Comparison of ENCODE assay signal across 9 cellular contexts in the genomic region with DNA sequence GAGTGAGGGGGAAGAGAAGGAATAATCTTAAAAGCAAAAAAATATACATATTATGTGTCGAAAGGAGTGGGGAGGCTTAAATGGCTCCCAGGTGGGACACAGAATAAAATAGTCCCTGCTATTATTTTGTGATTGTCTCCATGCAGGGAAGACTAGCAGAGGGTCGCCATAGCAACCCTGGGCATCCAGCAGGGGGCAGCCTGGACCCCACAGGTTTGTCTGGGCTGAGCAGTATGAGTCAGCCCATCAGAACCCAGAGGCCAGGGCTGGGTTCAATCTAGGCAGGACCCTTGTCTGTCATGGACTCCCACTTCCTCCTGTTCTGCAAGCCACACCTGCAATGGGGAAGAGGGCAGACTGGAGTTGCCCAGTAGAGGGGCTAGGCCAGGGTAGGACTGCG. TPM values are rescaled to one million over a fixed set of nuclear protein-coding genes. Genes with fewer than 3 reads are reported as not detected.
DNase-seq lines count a peak whose midpoint lies in the region; ATAC-seq, FAIRE-seq and TF ChIP-seq lines count a peak whose summit lies in the region.
"Had no signal": no experiment of that assay in that cellular context is flagged by ENCODE, and none has a peak within 500 bp of the region (broad histone marks: within the 10 kb centered on the region; RNA-seq: fewer than 3 reads in every experiment).

No MANE protein-coding gene starts in this region.

- H4K20me1 ChIP-seq in HepG2 (ENCODE audit: insufficient read depth, low read length), result no peaks in the 10 kb centered on the region

- H3K4me3 ChIP-seq in HepG2 (replicated peaks in 1 of 3; ENCODE audit: insufficient read depth in 1 of 3, low read depth in 2 of 3, low read length in 3 of 3), result no peak overlapping the region
- H3K4me3 ChIP-seq in right lobe of liver, result no peak overlapping the region
- H3K4me3 ChIP-seq in stomach, result no peak overlapping the region
- H3K4me3 ChIP-seq: lung had no signal

- no peak overlapping the region for H2AFZ ChIP-seq in HepG2 (ENCODE audit: low read length)

- no peaks in the 10 kb centered on the region for H3K36me3 Mint-ChIP-seq in stimulated activated naive CD8-positive, alpha-beta T cell treated with anti-CD3 and anti-CD28 coated beads, Interleukin-15, Interleukin-2, amounts not matched to agents 100 ng/mL and 50 ng/mL, for 24 hours (ENCODE audit: low read depth)
- no peaks in the 10 kb centered on the region for H3K36me3 Mint-ChIP-seq in T-helper 2 cell treated with Interferon-gamma antibody and Interleukin-4, amounts not matched to agents 5 μg/mL and 100 μg/mL, for 36 hours (ENCODE audit: low read depth)

- BruUV-seq in HepG2 (replicated peaks; lab: Mats Ljungman, UMichigan), result no TSS peak

- CTCF ChIA-PET in HepG2 (lab: Yijun Ruan, JAX; ENCODE audit: low intra/inter-chr PET ratio, low total read pairs), result no interaction called here

- WGBS in HepG2 (ENCODE audit: low lambda C conversion rate), result 47% methylated on average over 3 of the region's 3 CpGs
- 54% methylated on average over 3 of the region's 3 CpGs for WGBS in right lobe of liver (ENCODE audit: insufficient coverage, low coverage, low lambda C conversion rate, missing lambda C conversion rate)
- WGBS in stomach, 5 donors, result 63 to 76% (median 65%) methylated on average over 3 of the region's 3 CpGs

- H3K9me3 Mint-ChIP-seq in stimulated activated naive CD8-positive, alpha-beta T cell treated with anti-CD3 and anti-CD28 coated beads, Interleukin-15, Interleukin-2, amounts not matched to agents 100 ng/mL and 50 ng/mL, for 24 hours, result no peaks in the 10 kb centered on the region
- peaks cover 4% of the 10 kb centered on the region for H3K9me3 Mint-ChIP-seq in T-helper 2 cell treated with Interferon-gamma antibody and Interleukin-4, amounts not matched to agents 5 μg/mL and 100 μg/mL, for 36 hours

- POLR2A ChIA-PET in HepG2 (lab: Yijun Ruan, JAX), result no interaction called here

- TF ChIP-seq POLR2A in HepG2 (IDR thresholded peaks at IDR 0.05; ENCODE audit: insufficient read depth in 1 of 2, low read depth in 2 of 2, low read length in 2 of 2) (no peak), right lobe of liver (IDR thresholded peaks at IDR 0.05) (no peak), stomach (IDR thresholded peaks at IDR 0.05) (no peak)

- no peak for TF ChIP-seq RAD21 in HepG2 (CRISPR knock-in tag; IDR thresholded peaks at IDR 0.05)

- no peak overlapping the region for H3K4me3 Mint-ChIP-seq in stimulated activated naive CD8-positive, alpha-beta T cell treated with anti-CD3 and anti-CD28 coated beads, Interleukin-15, Interleukin-2, amounts not matched to agents 100 ng/mL and 50 ng/mL, for 24 hours
- H3K4me3 Mint-ChIP-seq in T-helper 2 cell treated with Interferon-gamma antibody and Interleukin-4, amounts not matched to agents 5 μg/mL and 100 μg/mL, for 36 hours, result no peak overlapping the region

- TF ChIP-seq EP300 in HepG2 (IDR thresholded peaks at IDR 0.05; ENCODE audit: low read depth in 2 of 2, low read length in 2 of 2) (no peak), HepG2 (CRISPR knock-in tag; IDR thresholded peaks at IDR 0.05; ENCODE audit: borderline replicate concordance) (no peak), stomach (IDR thresholded peaks at IDR 0.05) (no peak)

- no peaks in the 10 kb centered on the region for H3K79me2 ChIP-seq in HepG2 (ENCODE audit: insufficient read depth, low read length)

- H3K36me3 ChIP-seq in HepG2 (replicated peaks in 1 of 2; ENCODE audit: control insufficient read depth in 1 of 2, insufficient read depth in 2 of 2, low read length in 2 of 2) (no peaks in the 10 kb centered on the region), right lobe of liver (no peaks in the 10 kb centered on the region), stomach (no peaks in the 10 kb centered on the region)

- peak; percentile 29 for DNase-seq in HepG2 (ENCODE audit: low spot score)
- DNase-seq in right lobe of liver, result no peak
- peak; percentile 5 for DNase-seq in NCI-H1694 treated with DMSO at 0.1 percent for 48 hours (lab: John Stamatoyannopoulos, UW)
- peak; percentile 80 for DNase-seq in ecto neural progenitor cell (ENCODE audit: low spot score)
- no peak for DNase-seq in T-helper 2 cell treated with Interferon-gamma antibody and Interleukin-4, amounts not matched to agents 5 μg/mL and 100 μg/mL, for 36 hours (ENCODE audit: low spot score)
- DNase-seq in stomach, result no peak

- H3K9me3 ChIP-seq in HepG2 (ENCODE audit: low read length) (peaks cover 6% of the 10 kb centered on the region; the same call in 1 of the 2 replicates), right lobe of liver (no peaks in the 10 kb centered on the region), stomach (peaks cover 5 to 11% (median 9%) of the 10 kb centered on the region in 4 donors)

- intact Hi-C loops in HepG2 (cut with micrococcal nuclease; ENCODE audit: unreplicated experiment), result no loop called here
- intact Hi-C loops in right lobe of liver (cut with DNase I), result no loop called here
- intact Hi-C loops in stomach (cut with DNase I; ENCODE audit: low total_unique reads), result loop anchor here (10.0 kb wide), 1 partner anchor 85 kb away; no protein-coding TSS in a partner anchor

- H3K27ac ChIP-seq in HepG2 (ENCODE audit: extremely low read length, insufficient read depth, low read length), result no peak overlapping the region
- H3K27ac ChIP-seq in right lobe of liver, result no peak overlapping the region
- no peak overlapping the region for H3K27ac ChIP-seq in stomach

- TF ChIP-seq CTCF in HepG2 (CRISPR knock-in tag; IDR thresholded peaks at IDR 0.05) (peak; percentile 53), right lobe of liver (IDR thresholded peaks at IDR 0.05) (no peak), stomach (IDR thresholded peaks at IDR 0.05) (no peak)

- H3K9ac ChIP-seq in HepG2 (ENCODE audit: insufficient read depth, low read depth, low read length), result no peak overlapping the region

- H3K27me3 Mint-ChIP-seq in stimulated activated naive CD8-positive, alpha-beta T cell treated with anti-CD3 and anti-CD28 coated beads, Interleukin-15, Interleukin-2, amounts not matched to agents 100 ng/mL and 50 ng/mL, for 24 hours, result peaks cover 3% of the 10 kb centered on the region
- peaks cover 8% of the 10 kb centered on the region for H3K27me3 Mint-ChIP-seq in T-helper 2 cell treated with Interferon-gamma antibody and Interleukin-4, amounts not matched to agents 5 μg/mL and 100 μg/mL, for 36 hours (ENCODE audit: low read depth)

- in situ Hi-C loops in HepG2 (cut with HindIII; ENCODE audit: extremely low pct_ligation_motif_present, low pct_unique_long_range_greater_than_20kb), result no loop called here

- H3K4me2 ChIP-seq in HepG2 (ENCODE audit: low read depth, low read length), result no peak overlapping the region

- no peak for FAIRE-seq in HepG2 (lab: Jason Lieb, UNC)

- H3K4me1 ChIP-seq in HepG2 (ENCODE audit: insufficient read depth, low read length) (peaks cover 13% of the 10 kb centered on the region), right lobe of liver (no peaks in the 10 kb centered on the region), stomach (no peaks in the 10 kb centered on the region)

- ATAC-seq in HepG2, result peak; percentile 61
- no peak for ATAC-seq in right lobe of liver
- ATAC-seq in HG02798 (IDR thresholded peaks at IDR 0.05; ENCODE audit: poor library complexity, unreplicated experiment), result no peak

- H3K27me3 ChIP-seq in HepG2 (ENCODE audit: control insufficient read depth in 1 of 2, insufficient read depth in 2 of 2, low read length in 2 of 2) (peaks cover 0 to 3% of the 10 kb centered on the region in 2 experiments; a peak in 3 of 5 replicates), right lobe of liver (no peaks in the 10 kb centered on the region), stomach (peaks cover 0 to 32% (median 0%) of the 10 kb centered on the region in 3 donors)

- H3K4me1 Mint-ChIP-seq in stimulated activated naive CD8-positive, alpha-beta T cell treated with anti-CD3 and anti-CD28 coated beads, Interleukin-15, Interleukin-2, amounts not matched to agents 100 ng/mL and 50 ng/mL, for 24 hours (ENCODE audit: low read depth), result no peaks in the 10 kb centered on the region
- no peaks in the 10 kb centered on the region for H3K4me1 Mint-ChIP-seq in T-helper 2 cell treated with Interferon-gamma antibody and Interleukin-4, amounts not matched to agents 5 μg/mL and 100 μg/mL, for 36 hours (ENCODE audit: low read depth)

- H3K27ac Mint-ChIP-seq in stimulated activated naive CD8-positive, alpha-beta T cell treated with anti-CD3 and anti-CD28 coated beads, Interleukin-15, Interleukin-2, amounts not matched to agents 100 ng/mL and 50 ng/mL, for 24 hours, result peak overlapping the region; percentile 45
- no peak overlapping the region for H3K27ac Mint-ChIP-seq in T-helper 2 cell treated with Interferon-gamma antibody and Interleukin-4, amounts not matched to agents 5 μg/mL and 100 μg/mL, for 36 hours

TF ChIP-seq in HepG2, 621 proteins besides CTCF, POLR2A, EP300 and RAD21 (continues in another document):
- peak; percentile 23; the same call in 1 of the 2 replicates for TF ChIP-seq STAG1 (CRISPR knock-in tag; IDR thresholded peaks at IDR 0.05)

RNA-seq across cellular contexts. Expression of gene LINGO1, which starts 17.6 kb away (rescaled TPM):
- total RNA-seq in HepG2 (2016; rRNA removed; fragmentation: Illumina TruSeq; extraction: Trizol) (not detected in 2 replicates), right lobe of liver (1 to 10 TPM in 1 of 6 experiments, under 1 TPM in 5; 0.31 to 1.2 (median 0.39) TPM), stomach (under 1 TPM in 2 of 5 donors, not detected in 3; 0.55 to 0.58 TPM)
- total RNA-seq in HepG2 (2016; cell fraction: cytosol; rRNA removed; fragmentation: Illumina TruSeq; extraction: Trizol; ENCODE audit: low read depth), result not detected in 2 replicates
- total RNA-seq in HepG2 (2016; cell fraction: insoluble cytoplasmic fraction; rRNA removed; fragmentation: Illumina TruSeq; extraction: Trizol), result 0.06 TPM in 1 of 2 replicates, not detected in the other
- total RNA-seq in HepG2 (2016; cell fraction: membrane; rRNA removed; fragmentation: Illumina TruSeq; extraction: Trizol), result 0.14 TPM in 1 of 2 replicates, not detected in the other
- not detected in 2 replicates for total RNA-seq in HepG2 (2016; cell fraction: nucleus; rRNA removed; fragmentation: Illumina TruSeq; extraction: Trizol)
- polyA plus RNA-seq in HepG2 (2011; rRNA removed) (0.07 and 0.08 TPM in 2 replicates), stomach (1 to 10 TPM in 1 of 3 donors, under 1 TPM in 1, not detected in 1; 0.25 to 1.3 TPM)
- polyA plus RNA-seq in HepG2 (2011; cell fraction: cytosol; rRNA removed), result 0.07 and 0.14 TPM in 2 replicates
- polyA plus RNA-seq in HepG2 (2011; cell fraction: nucleus; rRNA removed), result 0.05 TPM in 1 of 2 replicates, not detected in the other
- polyA plus RNA-seq in HepG2 (2012), result not detected in 2 replicates
- polyA plus RNA-seq in HepG2 (2016; cell fraction: cytosol; fragmentation: Illumina TruSeq; extraction: Trizol; ENCODE audit: low read depth), result 0.05 TPM in 1 of 2 replicates, not detected in the other
- 0.10 TPM in 1 of 2 replicates, not detected in the other for polyA plus RNA-seq in HepG2 (2016; cell fraction: insoluble cytoplasmic fraction; fragmentation: Illumina TruSeq; extraction: Trizol; ENCODE audit: low read depth)
- 0.16 TPM in 2 replicates for polyA plus RNA-seq in HepG2 (2016; cell fraction: membrane; fragmentation: Illumina TruSeq; extraction: Trizol; ENCODE audit: low read depth)
- polyA plus RNA-seq in HepG2 (2016; cell fraction: nucleus; fragmentation: Illumina TruSeq; extraction: Trizol; ENCODE audit: insufficient read depth, low read depth), result not detected in 2 replicates
- polyA minus RNA-seq in HepG2 (2011; rRNA and poly(A)+ RNA removed; ENCODE audit: low replicate concordance), result 1.4 TPM in 1 of 2 replicates, not detected in the other
- polyA minus RNA-seq in HepG2 (2011; cell fraction: cytosol; rRNA and poly(A)+ RNA removed), result not detected in 2 replicates
- not detected in 2 replicates for polyA minus RNA-seq in HepG2 (2011; cell fraction: nucleus; rRNA and poly(A)+ RNA removed)

Comparison
In these comparisons a context has a peak if more than half of its experiments do, and no peak if none do; other contexts are left out.
1. DNase-seq: peak in HepG2 (single experiment), NCI-H1694 treated with DMSO at 0.1 percent for 48 hours (single experiment) and ecto neural progenitor cell (single experiment); none in right lobe of liver (0 of 3), T-helper 2 cell treated with Interferon-gamma antibody and Interleukin-4, amounts not matched to agents 5 μg/mL and 100 μg/mL, for 36 hours (single experiment) and stomach (single experiment).